In genomic region chr18:75230210-75231052, GRCh38 we compare ENCODE assay signal across 27 cellular contexts. TPM values are rescaled to one million over a fixed set of nuclear protein-coding genes. Genes with fewer than 3 reads are reported as not detected.
A peak's percentile ranks its signal among the peaks of the same experiment; 100 is the strongest.
DNase-seq lines count a peak whose midpoint lies in the region; ATAC-seq and TF ChIP-seq lines count a peak whose summit lies in the region.
"Had no signal": no experiment of that assay in that cellular context is flagged by ENCODE, and none has a peak within 500 bp of the region (broad histone marks: within the 10 kb centered on the region; RNA-seq: fewer than 3 reads in every experiment).

No MANE protein-coding gene starts in this region.

- CTCF ChIA-PET in SK-N-SH (lab: Yijun Ruan, JAX), result interaction anchor here (1.5 kb wide), 1 partner anchor 12 kb away, joined by 4 read pairs; no protein-coding TSS in a partner anchor

- no peaks in the 10 kb centered on the region for H3K9me3 Mint-ChIP-seq in chondrocyte (ENCODE audit: low read depth)
- no peaks in the 10 kb centered on the region for H3K9me3 Mint-ChIP-seq in stimulated activated naive B cell treated with anti-CD40 and anti-IgM and Interleukin-4, amounts not matched to agents 10 μg/mL and 1 μg/mL and 100 μg/mL, for 72 hours
- H3K9me3 Mint-ChIP-seq: activated CD4-positive, alpha-beta T cell treated with anti-CD3 and anti-CD28 coated beads, Interleukin-2, amount 10 ng/mL, durations not matched to agents 7 days and 5 days; activated T-helper 17 cell treated with anti-CD3 and anti-CD28 coated beads, Interleukin-2, amount 50 U/mL, for 72 hours; stimulated activated naive CD8-positive, alpha-beta T cell treated with anti-CD3 and anti-CD28 coated beads, Interleukin-15, Interleukin-2, amounts not matched to agents 100 ng/mL and 50 ng/mL, for 24 hours had no signal

- H3K9me3 ChIP-seq in SK-N-SH (no peaks in the 10 kb centered on the region), esophagus muscularis mucosa (no peaks in the 10 kb centered on the region), gastrocnemius medialis (no peaks in the 10 kb centered on the region)
- H3K9me3 ChIP-seq: A549, Caco-2, SJSA1 had no signal

- H4K20me1 ChIP-seq in SK-N-SH (ENCODE audit: insufficient read depth), result no peaks in the 10 kb centered on the region

- TF ChIP-seq RAD21 in SK-N-SH (IDR thresholded peaks at IDR 0.05; ENCODE audit: low read length), result no peak

- H3K27ac ChIP-seq in SK-N-SH (ENCODE audit: low read depth in 2 of 2, low read length in 1 of 2) (no peak overlapping the region), esophagus muscularis mucosa (replicated peaks in 1 of 4) (peak overlapping the region in 3 of 4 donors; percentile 29 to 59 (median 36)), gastrocnemius medialis (peak overlapping the region in 3 of 4 donors; percentile 49 to 71 (median 53))
- H3K27ac ChIP-seq: A549, epithelial cell of prostate, SJSA1, WERI-Rb-1 had no signal

- no peaks in the 10 kb centered on the region for H3K27me3 Mint-ChIP-seq in chondrocyte (ENCODE audit: low read depth)
- no peaks in the 10 kb centered on the region for H3K27me3 Mint-ChIP-seq in stimulated activated naive B cell treated with anti-CD40 and anti-IgM and Interleukin-4, amounts not matched to agents 10 μg/mL and 1 μg/mL and 100 μg/mL, for 72 hours
- H3K27me3 Mint-ChIP-seq: activated CD4-positive, alpha-beta T cell treated with anti-CD3 and anti-CD28 coated beads, Interleukin-2, amount 10 ng/mL, durations not matched to agents 7 days and 5 days; activated CD8-positive, alpha-beta memory T cell treated with anti-CD3 and anti-CD28 coated beads, Interleukin-2, amount 10 ng/mL, durations not matched to agents 7 days and 5 days; activated T-helper 17 cell treated with anti-CD3 and anti-CD28 coated beads, Interleukin-2, amount 50 U/mL, for 72 hours; stimulated activated naive CD8-positive, alpha-beta T cell treated with anti-CD3 and anti-CD28 coated beads, Interleukin-15, Interleukin-2, amounts not matched to agents 100 ng/mL and 50 ng/mL, for 24 hours had no signal

- H3K27ac Mint-ChIP-seq in chondrocyte (ENCODE audit: unreplicated experiment), result no peak overlapping the region
- H3K27ac Mint-ChIP-seq in stimulated activated naive B cell treated with anti-CD40 and anti-IgM and Interleukin-4, amounts not matched to agents 10 μg/mL and 1 μg/mL and 100 μg/mL, for 72 hours, result no peak overlapping the region
- H3K27ac Mint-ChIP-seq: activated CD8-positive, alpha-beta memory T cell treated with anti-CD3 and anti-CD28 coated beads, Interleukin-2, amount 10 ng/mL, durations not matched to agents 7 days and 5 days; activated T-helper 17 cell treated with anti-CD3 and anti-CD28 coated beads, Interleukin-2, amount 50 U/mL, for 72 hours; stimulated activated naive CD8-positive, alpha-beta T cell treated with anti-CD3 and anti-CD28 coated beads, Interleukin-15, Interleukin-2, amounts not matched to agents 100 ng/mL and 50 ng/mL, for 24 hours had no signal

- H3K4me3 ChIP-seq in SK-N-SH (ENCODE audit: low read depth in 2 of 2, low read length in 1 of 2) (no peak overlapping the region), esophagus muscularis mucosa (no peak overlapping the region), gastrocnemius medialis (no peak overlapping the region)
- H3K4me3 ChIP-seq: A549, SJSA1 had no signal

- H2AFZ ChIP-seq in SK-N-SH (ENCODE audit: low read depth), result no peak overlapping the region

- TF ChIP-seq POLR2A in esophagus muscularis mucosa (IDR thresholded peaks at IDR 0.05; ENCODE audit: low read depth) (no peak), gastrocnemius medialis (IDR thresholded peaks at IDR 0.05) (no peak)

- peaks cover 0 to 13% of the 10 kb centered on the region in 2 experiments; a peak in 2 of 4 replicates for H3K4me1 ChIP-seq in SK-N-SH (ENCODE audit: control insufficient read depth in 1 of 2, insufficient read depth in 2 of 2, low read depth in 1 of 2, low read length in 1 of 2)
- H3K4me1 ChIP-seq in esophagus muscularis mucosa, result peaks cover 38 to 76% (median 53%) of the 10 kb centered on the region in 4 donors
- H3K4me1 ChIP-seq in gastrocnemius medialis, result peaks cover 43 to 46% of the 10 kb centered on the region in 2 donors

- H3K4me1 Mint-ChIP-seq in chondrocyte (ENCODE audit: low read depth), result peaks cover 23% of the 10 kb centered on the region
- H3K4me1 Mint-ChIP-seq in stimulated activated naive B cell treated with anti-CD40 and anti-IgM and Interleukin-4, amounts not matched to agents 10 μg/mL and 1 μg/mL and 100 μg/mL, for 72 hours, result peaks cover 18 to 20% of the 10 kb centered on the region in 2 donors
- H3K4me1 Mint-ChIP-seq: activated T-helper 17 cell treated with anti-CD3 and anti-CD28 coated beads, Interleukin-2, amount 50 U/mL, for 72 hours had no signal

- no peaks in the 10 kb centered on the region for H3K27me3 ChIP-seq in SK-N-SH (ENCODE audit: insufficient read depth)
- H3K27me3 ChIP-seq in esophagus muscularis mucosa, result no peaks in the 10 kb centered on the region
- H3K27me3 ChIP-seq in gastrocnemius medialis, result no peaks in the 10 kb centered on the region
- H3K27me3 ChIP-seq: SJSA1 had no signal

- no peaks in the 10 kb centered on the region for H3K9me2 ChIP-seq in SK-N-SH

- H3K36me3 ChIP-seq in SK-N-SH (replicated peaks in 1 of 2; ENCODE audit: control insufficient read depth in 1 of 2, insufficient read depth in 2 of 2, low read length in 1 of 2) (no peaks in the 10 kb centered on the region), esophagus muscularis mucosa (peaks cover 0 to 5% (median 0%) of the 10 kb centered on the region in 4 donors), gastrocnemius medialis (no peaks in the 10 kb centered on the region)
- H3K36me3 ChIP-seq: WERI-Rb-1 had no signal

- POLR2A ChIA-PET in SK-N-SH (lab: Yijun Ruan, JAX), result no interaction called here

- TF ChIP-seq EP300 in SK-N-SH (IDR thresholded peaks at IDR 0.05; ENCODE audit: borderline replicate concordance in 1 of 2, low read depth in 1 of 2, low read length in 1 of 2), result no peak
- TF ChIP-seq EP300 in esophagus muscularis mucosa (IDR thresholded peaks at IDR 0.05), result no peak

- 94% methylated on average over 17 of the region's 17 CpGs for WGBS in SK-N-SH (ENCODE audit: low lambda C conversion rate)
- 73% methylated on average over 17 of the region's 17 CpGs for WGBS in esophagus muscularis mucosa

- TF ChIP-seq CTCF in SK-N-SH (IDR thresholded peaks at IDR 0.05) (no peak), esophagus muscularis mucosa (IDR thresholded peaks at IDR 0.05) (no peak), gastrocnemius medialis (IDR thresholded peaks at IDR 0.05 in 4 of 5, conservative IDR thresholded peaks at IDR 0.05 in 1 of 5) (no peak), chondrocyte (IDR thresholded peaks at IDR 0.05) (no peak)

- in situ Hi-C loops in gastrocnemius medialis (cut with MboI; ENCODE audit: low sequenced_read_pairs in 4 of 4), result no loop called here

- H3K79me2 ChIP-seq in SK-N-SH (ENCODE audit: insufficient read depth), result peaks cover under 1% of the 10 kb centered on the region; the same call in 1 of the 2 replicates

- no peaks in the 10 kb centered on the region for H3K36me3 Mint-ChIP-seq in chondrocyte (ENCODE audit: low read depth)
- H3K36me3 Mint-ChIP-seq in stimulated activated naive B cell treated with anti-CD40 and anti-IgM and Interleukin-4, amounts not matched to agents 10 μg/mL and 1 μg/mL and 100 μg/mL, for 72 hours, result peaks cover 2 to 8% of the 10 kb centered on the region in 2 donors

- H3K4me2 ChIP-seq in SK-N-SH, result no peak overlapping the region
- H3K4me2 ChIP-seq: A549 had no signal

- H3F3A ChIP-seq in SK-N-SH (replicated peaks; ENCODE audit: insufficient read depth), result no peaks in the 10 kb centered on the region

- no peak overlapping the region for H3K9ac ChIP-seq in SK-N-SH

- intact Hi-C loops in esophagus muscularis mucosa (cut with DNase I), result no loop called here
- intact Hi-C loops in gastrocnemius medialis (cut with DNase I; ENCODE audit: low total_unique reads), result no loop called here

- no peak for ATAC-seq in SK-N-SH treated with all-trans-retinoic acid at 6 μM for 48 hours
- ATAC-seq in gastrocnemius medialis, result peak; percentile 36 to 44
- no peak for ATAC-seq in HG02840 (IDR thresholded peaks at IDR 0.05; ENCODE audit: low FRiP score, unreplicated experiment)
- ATAC-seq in stimulated activated naive B cell treated with anti-CD40 and anti-IgM and Interleukin-4, amounts not matched to agents 10 μg/mL and 1 μg/mL and 100 μg/mL, for 72 hours (replicated peaks), result no peak
- ATAC-seq: activated CD8-positive, alpha-beta memory T cell treated with anti-CD3 and anti-CD28 coated beads, Interleukin-2, amount 10 ng/mL, durations not matched to agents 7 days and 5 days; activated T-helper 17 cell treated with anti-CD3 and anti-CD28 coated beads, Interleukin-2, amount 50 U/mL, for 72 hours had no signal

- no peak overlapping the region for H3K4me3 Mint-ChIP-seq in chondrocyte (ENCODE audit: unreplicated experiment)
- H3K4me3 Mint-ChIP-seq in stimulated activated naive B cell treated with anti-CD40 and anti-IgM and Interleukin-4, amounts not matched to agents 10 μg/mL and 1 μg/mL and 100 μg/mL, for 72 hours, result no peak overlapping the region
- H3K4me3 Mint-ChIP-seq: activated CD4-positive, alpha-beta T cell treated with anti-CD3 and anti-CD28 coated beads, Interleukin-2, amount 10 ng/mL, durations not matched to agents 7 days and 5 days; activated CD8-positive, alpha-beta memory T cell treated with anti-CD3 and anti-CD28 coated beads, Interleukin-2, amount 10 ng/mL, durations not matched to agents 7 days and 5 days; activated T-helper 17 cell treated with anti-CD3 and anti-CD28 coated beads, Interleukin-2, amount 50 U/mL, for 72 hours; stimulated activated naive CD8-positive, alpha-beta T cell treated with anti-CD3 and anti-CD28 coated beads, Interleukin-15, Interleukin-2, amounts not matched to agents 100 ng/mL and 50 ng/mL, for 24 hours had no signal

- DNase-seq in SK-N-SH (no peak), NCI-H1417 (lab: John Stamatoyannopoulos, UW) (peak; percentile 66 to 96 (median 91)), esophagus muscularis mucosa (ENCODE audit: extremely low spot score) (no peak), gastrocnemius medialis (no peak), chondrocyte (ENCODE audit: low spot score) (no peak)
- no peak for DNase-seq in stimulated activated naive B cell treated with anti-CD40 and anti-IgM and Interleukin-4, amounts not matched to agents 10 μg/mL and 1 μg/mL and 100 μg/mL, for 72 hours
- DNase-seq: activated CD4-positive, alpha-beta T cell treated with anti-CD3 and anti-CD28 coated beads, Interleukin-2, amount 10 ng/mL, durations not matched to agents 7 days and 5 days; activated CD8-positive, alpha-beta memory T cell treated with anti-CD3 and anti-CD28 coated beads, Interleukin-2, amount 10 ng/mL, durations not matched to agents 7 days and 5 days; Caco-2; foreskin fibroblast; mammary epithelial cell; NCI-H1092 treated with DMSO at 0.1 percent for 48 hours; NCI-H510A; NK-92 treated with Interleukin-12 subunit alpha and Interleukin-12 subunit beta, amount 100 ng/mL, for 24 hours; occipital lobe; retina; stimulated activated CD4-positive, alpha-beta T cell treated with anti-CD3 and anti-CD28 coated beads, Interleukin-12 subunit alpha, Interleukin-12 subunit beta, amount 100 ng/mL, for 4 hours; stimulated activated CD4-positive, alpha-beta T cell treated with anti-CD3 and anti-CD28 coated beads, Interleukin-4, amount 100 ng/mL, for 4 hours; trophoblast cell; WERI-Rb-1 had no signal

RNA-seq across cellular contexts. Expression of gene TSHZ1, which starts 19.8 kb away (rescaled TPM):
- polyA plus RNA-seq in SK-N-SH (2012; rRNA removed), result 2.6 and 2.8 TPM in 2 replicates
- polyA plus RNA-seq in SK-N-SH (2012; cell fraction: cytosol; rRNA removed), result 2.5 and 3.0 TPM in 2 replicates
- 3.4 and 3.5 TPM in 2 replicates for polyA plus RNA-seq in SK-N-SH (2012; cell fraction: nucleus; rRNA removed)
- total RNA-seq in esophagus muscularis mucosa (10 to 100 TPM; 17.9 to 41.7 (median 32.2) TPM), gastrocnemius medialis (1 to 10 TPM; 5.9 to 7.9 (median 7.6) TPM), chondrocyte (7.8 to 10.6 TPM (median 8.0 TPM) in 3 replicates)

RNA-seq across cellular contexts. Expression of gene PTGR3, which starts 21.5 kb away (rescaled TPM):
- polyA plus RNA-seq in SK-N-SH (2012; rRNA removed), result 20.7 and 27.1 TPM in 2 replicates
- 21.0 and 23.2 TPM in 2 replicates for polyA plus RNA-seq in SK-N-SH (2012; cell fraction: cytosol; rRNA removed)
- 39.3 and 40.7 TPM in 2 replicates for polyA plus RNA-seq in SK-N-SH (2012; cell fraction: nucleus; rRNA removed)
- total RNA-seq in esophagus muscularis mucosa (10 to 100 TPM in 3 of 4 donors, 1 to 10 TPM in 1; 9.6 to 27.5 (median 20.1) TPM), gastrocnemius medialis (10 to 100 TPM; 25.7 to 34.0 (median 29.9) TPM), chondrocyte (8.9 to 10.4 TPM (median 10.3 TPM) in 3 replicates)

Comparison
In these comparisons a context has a peak if more than half of its experiments do, and no peak if none do; other contexts are left out.
1. ATAC-seq: peak in gastrocnemius medialis (2 of 2); none in SK-N-SH treated with all-trans-retinoic acid at 6 μM for 48 hours (single experiment), HG02840 (single experiment) and stimulated activated naive B cell treated with anti-CD40 and anti-IgM and Interleukin-4, amounts not matched to agents 10 μg/mL and 1 μg/mL and 100 μg/mL, for 72 hours (0 of 2).
2. DNase-seq: peak in NCI-H1417 (3 of 3); none in SK-N-SH (single experiment), esophagus muscularis mucosa (single experiment), gastrocnemius medialis (0 of 2), chondrocyte (single experiment) and stimulated activated naive B cell treated with anti-CD40 and anti-IgM and Interleukin-4, amounts not matched to agents 10 μg/mL and 1 μg/mL and 100 μg/mL, for 72 hours (single experiment).
3. H3K27ac ChIP-seq: peak in esophagus muscularis mucosa (3 of 4) and gastrocnemius medialis (3 of 4); none in SK-N-SH (0 of 2).